6 cellular contexts compared by ENCODE assay signal in genomic region chr1:153679337-153680119, GRCh38. TPM values are rescaled to one million over a fixed set of nuclear protein-coding genes. Genes with fewer than 3 reads are reported as not detected.
DNase-seq lines count a peak whose midpoint lies in the region; ATAC-seq and TF ChIP-seq lines count a peak whose summit lies in the region.

No MANE protein-coding gene starts in this region.

- no peaks in the 10 kb centered on the region for H3K9me3 Mint-ChIP-seq in Calu3 (ENCODE audit: low read depth, unreplicated experiment)

- WGBS in urinary bladder: 4% methylated on average over 73 of the region's 73 CpGs

- H3K4me3 ChIP-seq in iPS-11a (ENCODE audit: low read depth, low read length): peak overlapping the region; percentile 67
- H3K4me3 ChIP-seq in urinary bladder (ENCODE audit: low read depth, low read length): peak overlapping the region; percentile 58

- peaks cover 77% of the 10 kb centered on the region for H3K27me3 Mint-ChIP-seq in Calu3 (ENCODE audit: unreplicated experiment)

- intact Hi-C loops in Calu3 (cut with micrococcal nuclease; ENCODE audit: unreplicated experiment): loop anchor here (5.0 kb wide), 1 partner anchor 308 kb away; the partner anchor contains the start of gene RAB13

- H3K4me1 ChIP-seq in urinary bladder (ENCODE audit: insufficient read depth): no peaks in the 10 kb centered on the region

- no peak overlapping the region for H3K27ac Mint-ChIP-seq in Calu3 (ENCODE audit: unreplicated experiment)

- H3K36me3 ChIP-seq in urinary bladder (ENCODE audit: insufficient read depth): no peaks in the 10 kb centered on the region

- H3K27ac ChIP-seq in urinary bladder (ENCODE audit: low read depth): no peak overlapping the region

- CTCF ChIA-PET in Calu3 (lab: Charles Lee): interaction anchor here (0.9 kb wide), 1 partner anchor 307 kb away, joined by 3 read pairs; the partner anchor contains the start of gene RAB13

- H3K4me1 Mint-ChIP-seq in Calu3 (ENCODE audit: low read depth, unreplicated experiment): peaks cover 33% of the 10 kb centered on the region

- no TSS peak for BruUV-seq in Calu3 (replicated peaks; lab: Mats Ljungman, UMichigan)

- ATAC-seq in GM21619 (IDR thresholded peaks at IDR 0.05; ENCODE audit: unreplicated experiment): no peak

- DNase-seq in Calu3: peak; percentile 28
- peak; percentile 20 for DNase-seq in activated CD4-positive, alpha-beta T cell treated with anti-CD3 and anti-CD28 coated beads, Interleukin-2, amount 50 U/mL, for 1 hour
- no peak for DNase-seq in NCI-H226

- peaks cover 17% of the 10 kb centered on the region for H3K36me3 Mint-ChIP-seq in Calu3 (ENCODE audit: insufficient read depth, unreplicated experiment)

- H3K4me3 Mint-ChIP-seq in Calu3 (ENCODE audit: low read depth, unreplicated experiment): peak overlapping the region; percentile 71

- peak; percentile 47 for TF ChIP-seq CTCF in Calu3 (IDR thresholded peaks at IDR 0.05; ENCODE audit: unreplicated experiment)

RNA-seq across cellular contexts. Expression of gene NPR1, which starts 1.0 kb away (rescaled TPM):
- not detected in 2 replicates for total RNA-seq in Calu3 (2022)
- 9.5 TPM for total RNA-seq in urinary bladder
- polyA plus RNA-seq in urinary bladder: 31.6 TPM

RNA-seq across cellular contexts. Expression of gene ILF2, which starts 8.7 kb away (rescaled TPM):
- total RNA-seq in Calu3 (2022): 253 and 292 TPM in 2 replicates
- total RNA-seq in urinary bladder: 132 TPM
- polyA plus RNA-seq in urinary bladder: 77.2 TPM

RNA-seq across cellular contexts. Expression of gene SNAPIN, which starts 21.0 kb away (rescaled TPM):
- total RNA-seq in Calu3 (2022) (45.0 and 46.8 TPM in 2 replicates), urinary bladder (36.9 TPM)
- 55.9 TPM for polyA plus RNA-seq in urinary bladder

RNA-seq across cellular contexts. Expression of gene CHTOP, which starts 45.7 kb away (rescaled TPM):
- total RNA-seq in Calu3 (2022) (93.7 and 100 TPM in 2 replicates), urinary bladder (53.8 TPM)
- 63.9 TPM for polyA plus RNA-seq in urinary bladder

RNA-seq across cellular contexts. Expression of gene INTS3, which starts 48.3 kb away (rescaled TPM):
- total RNA-seq in Calu3 (2022) (55.9 and 57.1 TPM in 2 replicates), urinary bladder (44.0 TPM)
- polyA plus RNA-seq in urinary bladder: 35.9 TPM

Comparison
In these comparisons a context has a peak if more than half of its experiments do, and no peak if none do; other contexts are left out.
1. RNA of gene NPR1, which starts 1.0 kb away (total RNA-seq): 9.5 TPM in urinary bladder (single experiment); not detected in Calu3; every median in the first group is over 10 times any median in the second.